Comparison of ENCODE assay signal across 1 cellular context in genomic region chr5:135304352-135305221, GRCh38.
A peak's percentile ranks its signal among the peaks of the same experiment; 100 is the strongest.
TF ChIP-seq lines count a peak whose summit lies in the region.

No MANE protein-coding gene starts in this region.

TF ChIP-seq in HepG2, 621 proteins besides CTCF, POLR2A, EP300 and RAD21 (continued from another document and continues in another):
- no peak for TF ChIP-seq NFAT5 (CRISPR knock-in tag; IDR thresholded peaks at IDR 0.05)
- no peak for TF ChIP-seq TRIM22 (IDR thresholded peaks at IDR 0.05)
- TF ChIP-seq PLSCR1 (CRISPR knock-in tag; IDR thresholded peaks at IDR 0.05; ENCODE audit: borderline replicate concordance): no peak
- no peak for TF ChIP-seq TOPORS (CRISPR knock-in tag; IDR thresholded peaks at IDR 0.05)
- TF ChIP-seq MZF1 (CRISPR knock-in tag; IDR thresholded peaks at IDR 0.05; ENCODE audit: borderline replicate concordance): no peak
- no peak for TF ChIP-seq TOE1 (CRISPR knock-in tag; IDR thresholded peaks at IDR 0.05)
- TF ChIP-seq MED8 (CRISPR knock-in tag; IDR thresholded peaks at IDR 0.05; ENCODE audit: insufficient replicate concordance): peak; percentile 50
- TF ChIP-seq SRSF1 (optimal IDR thresholded peaks at IDR 0.05; ENCODE audit: low read depth, low read length): no peak
- no peak for TF ChIP-seq NKX3-1 (CRISPR knock-in tag; IDR thresholded peaks at IDR 0.05)
- no peak for TF ChIP-seq ZBTB37 (CRISPR knock-in tag; IDR thresholded peaks at IDR 0.05)
- TF ChIP-seq PATZ1 (CRISPR knock-in tag; IDR thresholded peaks at IDR 0.05): peak; percentile 96
- TF ChIP-seq HMG20A (CRISPR knock-in tag; IDR thresholded peaks at IDR 0.05; ENCODE audit: borderline replicate concordance): no peak; the same call in 1 of the 2 replicates
- TF ChIP-seq TAF15 (IDR thresholded peaks at IDR 0.05; ENCODE audit: low read depth, low read length, poor library complexity, severe bottlenecking): no peak
- no peak for TF ChIP-seq ATF7 (IDR thresholded peaks at IDR 0.05)
- TF ChIP-seq ATF7 (CRISPR knock-in tag; IDR thresholded peaks at IDR 0.05): no peak
- TF ChIP-seq ZBTB39 (CRISPR knock-in tag; IDR thresholded peaks at IDR 0.05): no peak
- no peak for TF ChIP-seq ZNF577 (CRISPR knock-in tag; IDR thresholded peaks at IDR 0.05; ENCODE audit: borderline replicate concordance, low read depth)
- TF ChIP-seq MAFF (IDR thresholded peaks at IDR 0.05; ENCODE audit: low read depth, low read length): no peak; the same call in 1 of the 2 replicates
- TF ChIP-seq DBP (CRISPR knock-in tag; IDR thresholded peaks at IDR 0.05; ENCODE audit: not compliant biosample characterization): no peak
- no peak for TF ChIP-seq ZNF597 (CRISPR knock-in tag; IDR thresholded peaks at IDR 0.05)
- TF ChIP-seq ZNF605 (CRISPR knock-in tag; IDR thresholded peaks at IDR 0.05): no peak
- TF ChIP-seq ZMYM3 (CRISPR knock-in tag; IDR thresholded peaks at IDR 0.05): peak; percentile 95
- TF ChIP-seq RFXANK (CRISPR knock-in tag; IDR thresholded peaks at IDR 0.05): no peak
- 0 out of 2 replicates have a peak, but pooled peaks have one; percentile 47 for TF ChIP-seq ZNF567 (CRISPR knock-in tag; IDR thresholded peaks at IDR 0.05; ENCODE audit: borderline replicate concordance)
- no peak for TF ChIP-seq ZNF781 (CRISPR knock-in tag; IDR thresholded peaks at IDR 0.05; ENCODE audit: borderline replicate concordance, not compliant biosample characterization)
- TF ChIP-seq ZNF136 (CRISPR knock-in tag; IDR thresholded peaks at IDR 0.05; ENCODE audit: low read depth): no peak
- no peak for TF ChIP-seq CENPT (CRISPR knock-in tag; IDR thresholded peaks at IDR 0.05; ENCODE audit: low read depth)
- no peak for TF ChIP-seq HIC2 (CRISPR knock-in tag; IDR thresholded peaks at IDR 0.05; ENCODE audit: low read depth)
- no peak for TF ChIP-seq HMG20B (CRISPR knock-in tag; conservative IDR thresholded peaks at IDR 0.05)
- TF ChIP-seq BRCA1 (CRISPR knock-in tag; IDR thresholded peaks at IDR 0.05): no peak
- no peak for TF ChIP-seq TSC22D2 (CRISPR knock-in tag; IDR thresholded peaks at IDR 0.05; ENCODE audit: borderline replicate concordance)
- TF ChIP-seq ZNF441 (CRISPR knock-in tag; IDR thresholded peaks at IDR 0.05; ENCODE audit: borderline replicate concordance): no peak
- no peak for TF ChIP-seq ZBTB8A (CRISPR knock-in tag; IDR thresholded peaks at IDR 0.05; ENCODE audit: borderline replicate concordance, low read depth)
- TF ChIP-seq GPN1 (CRISPR knock-in tag; IDR thresholded peaks at IDR 0.05; ENCODE audit: borderline replicate concordance): no peak
- TF ChIP-seq PHF8 (CRISPR knock-in tag; IDR thresholded peaks at IDR 0.05): peak; percentile 36; the same call in 1 of the 2 replicates
- no peak for TF ChIP-seq SNAI1 (CRISPR knock-in tag; IDR thresholded peaks at IDR 0.05; ENCODE audit: borderline replicate concordance)
- no peak for TF ChIP-seq SUZ12 (IDR thresholded peaks at IDR 0.05; ENCODE audit: low read depth, low read length)
- TF ChIP-seq ATM (IDR thresholded peaks at IDR 0.05; ENCODE audit: borderline replicate concordance): no peak
- no peak for TF ChIP-seq SPEN (CRISPR knock-in tag; IDR thresholded peaks at IDR 0.05; ENCODE audit: low read depth)
- TF ChIP-seq ZFX (CRISPR knock-in tag; IDR thresholded peaks at IDR 0.05; ENCODE audit: low read depth): peak; percentile 36; the same call in 1 of the 2 replicates
